Comparison of ENCODE assay signal across 23 cellular contexts in genomic region chr13:32300920-32301319, GRCh38. TPM values are rescaled to one million over a fixed set of nuclear protein-coding genes. Genes with fewer than 3 reads are reported as not detected.
"Had no signal": no experiment of that assay in that cellular context is flagged by ENCODE, and none has a peak within 500 bp of the region (broad histone marks: within the 10 kb centered on the region; RNA-seq: fewer than 3 reads in every experiment).

No MANE protein-coding gene starts in this region.

- H3K27ac Mint-ChIP-seq: activated T-helper 1 cell treated with anti-CD3 and anti-CD28 coated beads, Interleukin-12 subunit alpha, Interleukin-12 subunit beta, Interleukin-2, Interleukin-4 antibody, amounts not matched to agents 30 ng/mL and 10 ng/mL and 1 ng/mL, durations not matched to agents 14 hours and 24 hours and 36 hours; brain; T-helper 17 cell; WTC11 had no signal

- H3K27me3 Mint-ChIP-seq: brain had no signal

- H3K9me3 ChIP-seq: MG63 had no signal

- H3K36me3 Mint-ChIP-seq: WTC11 had no signal

- H3K4me3 Mint-ChIP-seq: activated T-helper 1 cell treated with anti-CD3 and anti-CD28 coated beads, Interleukin-12 subunit alpha, Interleukin-12 subunit beta, Interleukin-2, Interleukin-4 antibody, amounts not matched to agents 30 ng/mL and 10 ng/mL and 1 ng/mL, durations not matched to agents 14 hours and 24 hours and 36 hours; brain; central memory CD8-positive, alpha-beta T cell; T-helper 17 cell; WTC11 had no signal

- H3K36me3 ChIP-seq: MG63 had no signal

- H3K9me3 Mint-ChIP-seq: activated T-helper 1 cell treated with anti-CD3 and anti-CD28 coated beads, Interleukin-12 subunit alpha, Interleukin-12 subunit beta, Interleukin-2, Interleukin-4 antibody, amounts not matched to agents 30 ng/mL and 10 ng/mL and 1 ng/mL, durations not matched to agents 14 hours and 24 hours and 36 hours; brain; central memory CD8-positive, alpha-beta T cell; WTC11 had no signal

- H3K4me1 Mint-ChIP-seq: central memory CD8-positive, alpha-beta T cell; WTC11 had no signal

- H3K4me3 ChIP-seq: MG63 had no signal

- ATAC-seq: T-helper 17 cell, WTC11 had no signal

- DNase-seq: activated CD4-positive, alpha-beta T cell treated with anti-CD3 and anti-CD28 coated beads for 4 hours; activated effector memory CD4-positive, alpha-beta T cell treated with anti-CD3 and anti-CD28 coated beads, Interleukin-2, amount 50 U/mL, for 16 hours; activated naive CD4-positive, alpha-beta T cell treated with anti-CD3 and anti-CD28 coated beads, Interleukin-2, amount 50 U/mL, for 16 hours; amygdala; MG63; MV-4-11; NCI-H1092 treated with DMSO at 0.1 percent for 48 hours; NCI-H1417 treated with DMSO at 0.1 percent for 48 hours; NCI-H1694; NCI-H2029; NCI-H2107; NCI-H345; NCI-H510A; NCI-H526 treated with DMSO at 0.1 percent for 48 hours; NCI-H82; SIG-M5; T-helper 17 cell; T-helper 9 cell had no signal

- FAIRE-seq: astrocyte had no signal

RNA-seq across cellular contexts. Expression of gene ZAR1L, which starts 14.2 kb away (rescaled TPM):
- total RNA-seq: activated T-helper 1 cell treated with anti-CD3 and anti-CD28 coated beads, Interleukin-12 subunit alpha, Interleukin-12 subunit beta, Interleukin-2, Interleukin-4 antibody, amounts not matched to agents 30 ng/mL and 10 ng/mL and 1 ng/mL, durations not matched to agents 14 hours and 24 hours and 36 hours; astrocyte; T-helper 17 cell had no signal
